Comparison of ENCODE assay signal across 16 cellular contexts in the genomic region with DNA sequence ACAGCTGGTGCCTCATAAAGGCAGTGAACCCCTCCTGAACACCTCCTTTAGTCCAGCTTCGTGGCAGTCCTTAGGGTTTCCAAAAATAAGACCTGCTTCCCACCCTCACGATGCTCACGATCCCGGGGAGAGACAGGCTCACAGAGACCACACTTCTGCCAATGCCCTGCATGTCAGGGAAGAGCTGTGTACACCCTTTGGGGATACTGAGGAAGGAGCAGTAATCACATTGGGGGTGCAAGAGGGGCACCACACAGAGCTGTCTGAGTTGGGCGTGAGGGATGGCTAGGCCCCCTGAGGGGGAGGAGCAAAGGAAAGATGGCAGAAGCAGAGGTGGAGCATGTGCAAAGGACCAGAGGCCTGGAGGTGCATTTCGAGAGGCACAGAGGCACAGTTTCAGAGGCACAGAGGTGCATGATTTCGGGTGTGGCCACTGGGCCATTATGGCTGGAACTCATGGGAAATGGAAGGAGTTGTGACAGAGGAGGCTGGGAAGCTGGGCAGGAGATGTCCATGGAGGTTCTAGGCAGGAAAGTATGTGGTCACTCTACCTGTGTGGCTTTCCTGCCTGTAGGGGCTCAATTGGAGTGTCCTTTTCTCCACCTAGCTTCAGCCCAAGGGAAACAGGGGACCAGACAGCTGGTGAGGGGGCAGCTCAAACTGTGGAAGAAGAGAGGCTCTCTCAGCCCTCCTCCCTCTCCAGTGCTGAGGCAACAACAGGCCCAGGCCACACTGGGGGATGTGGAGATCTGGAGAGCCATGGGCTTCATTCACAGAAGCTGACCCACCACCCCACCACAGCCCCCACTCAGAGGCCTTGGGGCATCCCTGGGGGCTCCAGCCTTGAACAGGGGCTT.
A peak's percentile ranks its signal among the peaks of the same experiment; 100 is the strongest.
DNase-seq lines count a peak whose midpoint lies in the region; TF ChIP-seq lines count a peak whose summit lies in the region.
"Had no signal": no experiment of that assay in that cellular context is flagged by ENCODE, and none has a peak within 500 bp of the region (broad histone marks: within the 10 kb centered on the region; RNA-seq: fewer than 3 reads in every experiment).

No MANE protein-coding gene starts in this region.

- dilution Hi-C loops in mammary epithelial cell (cut with HindIII; ENCODE audit: low sequenced_read_pairs), result no loop called here

- no peak overlapping the region for H2AFZ ChIP-seq in mammary epithelial cell (ENCODE audit: low read depth, low read length)

- H3K9me3 ChIP-seq in breast epithelium (no peaks in the 10 kb centered on the region), mammary epithelial cell (replicated peaks; ENCODE audit: insufficient read depth, low read length) (no peaks in the 10 kb centered on the region), ascending aorta (no peaks in the 10 kb centered on the region), esophagus squamous epithelium (no peaks in the 10 kb centered on the region)
- H3K9me3 ChIP-seq: A549, Caco-2 had no signal

- 68% methylated on average over 6 of the region's 7 CpGs for WGBS in mammary epithelial cell (ENCODE audit: low coverage, missing lambda C conversion rate)
- 86 to 87% methylated on average over 3 to 7 of the region's 7 CpGs for WGBS in esophagus squamous epithelium, 2 donors

- H3K27ac ChIP-seq in breast epithelium (peak overlapping the region; percentile 65 to 95), mammary epithelial cell (ENCODE audit: insufficient read depth, low read depth, low read length) (no peak overlapping the region), ascending aorta (peak overlapping the region; percentile 91 to 94), esophagus squamous epithelium (peak overlapping the region in 2 of 4 donors; percentile 70 to 83)
- H3K27ac ChIP-seq: C4-2B had no signal

- H4K20me1 ChIP-seq in mammary epithelial cell (ENCODE audit: insufficient read depth, low read length), result no peaks in the 10 kb centered on the region

- no peaks in the 10 kb centered on the region for H3K79me2 ChIP-seq in mammary epithelial cell (ENCODE audit: insufficient read depth, low read length)

- H3K27me3 ChIP-seq in breast epithelium, result no peaks in the 10 kb centered on the region
- H3K27me3 ChIP-seq in mammary epithelial cell (ENCODE audit: insufficient read depth, low read length), result peaks cover 9% of the 10 kb centered on the region
- no peaks in the 10 kb centered on the region for H3K27me3 ChIP-seq in ascending aorta
- peaks cover 0 to 10% (median 0%) of the 10 kb centered on the region in 4 donors for H3K27me3 ChIP-seq in esophagus squamous epithelium

- H3K4me2 ChIP-seq in mammary epithelial cell (ENCODE audit: insufficient read depth, low read depth, low read length), result no peak overlapping the region
- H3K4me2 ChIP-seq: A549 had no signal

- no TSS peak for BruUV-seq in mammary epithelial cell (replicated peaks; lab: Mats Ljungman, UMichigan)

- CTCF ChIA-PET in mammary epithelial cell (lab: Charles Lee; ENCODE audit: low non-redundant PET), result no interaction called here

- H3K4me3 ChIP-seq in breast epithelium (no peak overlapping the region), mammary epithelial cell (replicated peaks in 1 of 3; ENCODE audit: insufficient read depth in 1 of 3, low read depth in 2 of 3, low read length in 3 of 3) (no peak overlapping the region), ascending aorta (no peak overlapping the region), esophagus squamous epithelium (no peak overlapping the region)
- H3K4me3 ChIP-seq: A549, GM12878 had no signal

- no peak overlapping the region for H3K9ac ChIP-seq in mammary epithelial cell (ENCODE audit: insufficient read depth, low read length)

- in situ Hi-C loops in mammary epithelial cell (cut with MboI; ENCODE audit: low sequenced_read_pairs in 2 of 2), result no loop called here

- TF ChIP-seq POLR2A in breast epithelium (IDR thresholded peaks at IDR 0.05) (no peak), esophagus squamous epithelium (IDR thresholded peaks at IDR 0.05) (no peak)

- H3K36me3 ChIP-seq in breast epithelium, result no peaks in the 10 kb centered on the region
- H3K36me3 ChIP-seq in mammary epithelial cell (ENCODE audit: insufficient read depth, low read length), result no peaks in the 10 kb centered on the region
- no peaks in the 10 kb centered on the region for H3K36me3 ChIP-seq in ascending aorta
- no peaks in the 10 kb centered on the region for H3K36me3 ChIP-seq in esophagus squamous epithelium

- intact Hi-C loops in breast epithelium (cut with DNase I; ENCODE audit: low total_unique reads) (no loop called here), mammary epithelial cell (cut with micrococcal nuclease) (no loop called here), ascending aorta (cut with DNase I) (loop anchor here (5.0 kb wide), 5 partner anchors 109 to 474 kb away; partner anchors contain the start of gene LBH), esophagus squamous epithelium (cut with DNase I) (no loop called here)

- no peak for TF ChIP-seq CTCF in breast epithelium (IDR thresholded peaks at IDR 0.05)
- no peak for TF ChIP-seq CTCF in mammary epithelial cell (conservative IDR thresholded peaks at IDR 0.05 in 1 of 2, IDR thresholded peaks at IDR 0.05 in 1 of 2; ENCODE audit: extremely low read depth in 1 of 2, insufficient read depth in 1 of 2, low read depth in 1 of 2, low read length in 2 of 2)
- no peak for TF ChIP-seq CTCF in ascending aorta (IDR thresholded peaks at IDR 0.05)
- TF ChIP-seq CTCF in esophagus squamous epithelium (IDR thresholded peaks at IDR 0.05), result no peak

- no peaks in the 10 kb centered on the region for H3K4me1 ChIP-seq in breast epithelium
- no peaks in the 10 kb centered on the region for H3K4me1 ChIP-seq in mammary epithelial cell (ENCODE audit: insufficient read depth, low read length)
- H3K4me1 ChIP-seq in ascending aorta, result peaks cover 18 to 64% of the 10 kb centered on the region in 2 donors
- peaks cover 0 to 28% (median 0%) of the 10 kb centered on the region in 3 donors for H3K4me1 ChIP-seq in esophagus squamous epithelium
- H3K4me1 ChIP-seq: A549, Caco-2 had no signal

- DNase-seq in breast epithelium (ENCODE audit: low spot score in 2 of 2), result no peak
- no peak for DNase-seq in mammary epithelial cell
- no peak for DNase-seq in ascending aorta (ENCODE audit: low spot score in 2 of 2)
- peak; percentile 76 for DNase-seq in mesenteric fat pad (ENCODE audit: low spot score)
- peak; percentile 33 for DNase-seq in ureter (ENCODE audit: low spot score)
- no peak for DNase-seq in NCI-H69 (lab: John Stamatoyannopoulos, UW)
- DNase-seq in NCI-H146 (lab: John Stamatoyannopoulos, UW), result no peak
- DNase-seq in esophagus squamous epithelium (lab: John Stamatoyannopoulos, UW), result no peak
- DNase-seq: Caco-2, Kasumi-1, NCI-H1105 treated with DMSO at 0.1 percent for 48 hours, NCI-H187 treated with DMSO at 0.1 percent for 48 hours, NCI-H2171 treated with DMSO at 0.1 percent for 48 hours had no signal

Comparison
In these comparisons a context has a peak if more than half of its experiments do, and no peak if none do; other contexts are left out.
1. DNase-seq: peak in mesenteric fat pad (single experiment) and ureter (single experiment); none in breast epithelium (0 of 2), mammary epithelial cell (single experiment), ascending aorta (0 of 2), NCI-H69 (single experiment), NCI-H146 (single experiment) and esophagus squamous epithelium (single experiment).